ENCODE assay signal across 5 cellular contexts in the genomic region with DNA sequence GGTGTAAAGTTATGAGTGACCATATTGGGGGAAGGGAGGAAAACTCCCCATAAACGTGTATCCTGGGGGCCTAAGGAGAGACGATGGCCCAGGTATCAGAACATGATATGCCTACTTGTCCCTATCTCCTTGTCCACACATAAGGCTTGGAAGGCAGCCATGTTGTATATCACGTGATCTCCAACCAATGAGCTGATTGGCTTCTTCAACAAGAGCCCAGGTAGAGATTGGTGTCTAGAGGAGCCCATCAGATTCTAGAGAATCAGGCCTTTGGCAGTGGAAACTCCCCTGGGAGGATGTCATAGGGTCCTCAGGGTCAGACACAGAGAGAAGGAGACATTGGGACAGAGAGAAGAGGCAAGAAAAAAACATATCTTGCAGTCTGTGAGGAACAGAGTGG. TPM values are rescaled to one million over a fixed set of nuclear protein-coding genes. Genes with fewer than 3 reads are reported as not detected.
"Had no signal": no experiment of that assay in that cellular context is flagged by ENCODE, and none has a peak within 500 bp of the region (broad histone marks: within the 10 kb centered on the region; RNA-seq: fewer than 3 reads in every experiment).

No MANE protein-coding gene starts in this region.

RNA-seq across cellular contexts. Expression of gene GSTT2B, which starts 13.6 kb away (rescaled TPM):
- total RNA-seq: PC-9, T-helper 17 cell had no signal

RNA-seq across cellular contexts. Expression of gene DDTL, which starts 19.3 kb away (rescaled TPM):
- total RNA-seq: PC-9 had no signal
- polyA plus RNA-seq: HepG2 had no signal

RNA-seq across cellular contexts. Expression of gene GSTT2, which starts 32.6 kb away (rescaled TPM):
- total RNA-seq: HepG2, Peyer's patch, Right ventricle myocardium inferior, T-helper 17 cell had no signal
- polyA plus RNA-seq: HepG2 had no signal
